ENCODE assay signal across 27 cellular contexts in the genomic region with DNA sequence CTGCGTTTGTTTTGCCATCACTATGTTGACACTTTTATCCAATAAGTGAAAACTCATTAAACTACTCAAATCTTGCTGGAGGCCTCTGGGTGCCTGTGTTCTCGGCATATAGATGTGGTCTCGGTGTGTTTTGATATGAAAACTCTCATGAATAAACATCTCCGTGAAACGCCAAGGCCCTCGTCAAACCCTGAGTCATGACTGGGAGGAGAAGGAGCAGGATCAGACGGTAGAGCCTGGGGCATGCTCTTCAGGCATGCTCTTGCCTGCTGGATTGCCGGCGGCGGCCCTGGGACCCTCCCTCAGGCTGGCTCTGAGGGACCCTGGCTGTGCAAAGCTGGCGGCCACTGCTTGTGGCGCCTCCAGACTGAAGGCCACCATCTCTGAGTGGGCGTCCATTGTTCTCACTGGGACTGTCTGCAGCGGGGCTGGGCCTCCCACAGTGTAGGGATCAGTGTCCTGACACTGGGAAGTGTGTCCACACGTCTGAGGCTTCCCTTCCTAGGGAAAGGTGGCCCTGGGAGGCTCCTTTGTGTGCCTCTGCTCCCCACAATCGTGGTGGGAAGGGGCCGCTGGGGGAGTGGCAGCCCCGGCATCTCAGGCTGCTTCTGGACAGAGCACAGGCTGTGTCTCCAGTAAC. TPM values are rescaled to one million over a fixed set of nuclear protein-coding genes. Genes with fewer than 3 reads are reported as not detected.
DNase-seq lines count a peak whose midpoint lies in the region; ATAC-seq, FAIRE-seq and TF ChIP-seq lines count a peak whose summit lies in the region.
"Had no signal": no experiment of that assay in that cellular context is flagged by ENCODE, and none has a peak within 500 bp of the region (broad histone marks: within the 10 kb centered on the region; RNA-seq: fewer than 3 reads in every experiment).

No MANE protein-coding gene starts in this region.

- intact Hi-C loops in kidney (cut with DNase I) = no loop called here

- H3K4me1 ChIP-seq in kidney (ENCODE audit: control insufficient read depth in 1 of 2, insufficient read depth in 1 of 2, low read depth in 1 of 2, low read length in 2 of 2) = peaks cover 0 to 3% of the 10 kb centered on the region in 2 donors

- no peak for FAIRE-seq in kidney (lab: Jason Lieb, UNC)
- FAIRE-seq: endometrium had no signal

- H3K4me3 ChIP-seq in brain microvascular endothelial cell (ENCODE audit: low read depth, low read length) (no peak overlapping the region), kidney (ENCODE audit: low read length in 2 of 2) (no peak overlapping the region)
- H3K4me3 ChIP-seq: ascending aorta, dorsolateral prefrontal cortex, lung, SJSA1, transverse colon had no signal

- H3K27me3 ChIP-seq in brain microvascular endothelial cell (replicated peaks) = no peaks in the 10 kb centered on the region
- H3K27me3 ChIP-seq: ascending aorta, dorsolateral prefrontal cortex, SJSA1 had no signal

- peak overlapping the region; percentile 72 for H3K27ac ChIP-seq in 22Rv1
- no peak overlapping the region for H3K27ac ChIP-seq in brain microvascular endothelial cell
- no peak overlapping the region for H3K27ac ChIP-seq in kidney (ENCODE audit: low read depth in 2 of 2, low read length in 2 of 2)
- H3K27ac ChIP-seq: ascending aorta, transverse colon had no signal

- TF ChIP-seq CTCF in 22Rv1 (IDR thresholded peaks at IDR 0.05) (no peak), brain microvascular endothelial cell (IDR thresholded peaks at IDR 0.05; ENCODE audit: low read depth, low read length, missing control alignments) (no peak), kidney (IDR thresholded peaks at IDR 0.05; ENCODE audit: borderline replicate concordance, extremely low read depth, insufficient read depth) (no peak)

- DNase-seq in NCI-H226 (peak; percentile 0), brain microvascular endothelial cell (peak; percentile 40), kidney (peak; percentile 33), GDM1 (lab: John Stamatoyannopoulos, UW) (no peak)
- DNase-seq: 8988T; activated B cell treated with CpG ODN at 0.5 μM for 24 hours; activated CD8-positive, alpha-beta memory T cell treated with anti-CD3 and anti-CD28 coated beads, Interleukin-2, amount 10 ng/mL, durations not matched to agents 7 days and 5 days; activated T-cell treated with anti-CD3 and anti-CD28 coated beads, Interleukin-2, amount 50 U/mL, for 4 hours; DMS79; dorsolateral prefrontal cortex; hypothalamus; left cardiac atrium; naive thymus-derived CD8-positive, alpha-beta T cell; NCI-H1436 treated with DMSO at 0.1 percent for 48 hours; NCI-H2081 treated with DMSO at 0.1 percent for 48 hours; NCI-H748 treated with DMSO at 0.1 percent for 48 hours; occipital lobe; stimulated activated CD4-positive, alpha-beta T cell treated with anti-CD3 and anti-CD28 coated beads, Interleukin-4, amount 100 ng/mL, for 24 hours; transverse colon had no signal

- no peaks in the 10 kb centered on the region for H3K9me3 ChIP-seq in kidney (ENCODE audit: control insufficient read depth in 1 of 2, low read length in 2 of 2)
- H3K9me3 ChIP-seq: ascending aorta, SJSA1, transverse colon had no signal

- no peak for ATAC-seq in GM18861 (IDR thresholded peaks at IDR 0.05; ENCODE audit: unreplicated experiment)
- no peak for ATAC-seq in GM18519 (IDR thresholded peaks at IDR 0.05; ENCODE audit: low FRiP score, unreplicated experiment)
- ATAC-seq in GM18502 (IDR thresholded peaks at IDR 0.05; ENCODE audit: poor library complexity, unreplicated experiment) = no peak
- ATAC-seq: activated CD8-positive, alpha-beta memory T cell treated with anti-CD3 and anti-CD28 coated beads, Interleukin-2, amount 10 ng/mL, durations not matched to agents 7 days and 5 days; activated T-cell treated with anti-CD3 and anti-CD28 coated beads, Interleukin-2, amount 50 U/mL, for 4 hours; left cardiac atrium; naive thymus-derived CD8-positive, alpha-beta T cell had no signal

- H3K36me3 ChIP-seq in brain microvascular endothelial cell (replicated peaks) = peaks cover 11% of the 10 kb centered on the region
- H3K36me3 ChIP-seq in kidney (ENCODE audit: control insufficient read depth in 1 of 2, insufficient read depth in 2 of 2, low read length in 2 of 2) = peaks cover 3 to 28% of the 10 kb centered on the region in 2 donors

- in situ Hi-C loops in brain microvascular endothelial cell (cut with HindIII; ENCODE audit: low pct_ligation_motif_present, low sequenced_read_pairs) = no loop called here

- no peak overlapping the region for H3K9ac ChIP-seq in kidney (ENCODE audit: low read length in 2 of 2)

RNA-seq across cellular contexts. Expression of a gene that starts 1.7 kb away (rescaled TPM):
- 0.66 TPM for total RNA-seq in kidney
- 1.4 TPM for polyA plus RNA-seq in kidney (ENCODE audit: insufficient read depth, low read depth, low replicate concordance)
- polyA plus RNA-seq: naive thymus-derived CD8-positive, alpha-beta T cell had no signal

RNA-seq across cellular contexts. Expression of a gene that starts 8.8 kb away (rescaled TPM):
- total RNA-seq in kidney = 88.6 TPM
- 220 TPM for polyA plus RNA-seq in kidney (ENCODE audit: insufficient read depth, low read depth, low replicate concordance)

RNA-seq across cellular contexts. Expression of a gene that starts 8.9 kb away (rescaled TPM):
- 59.3 TPM for total RNA-seq in kidney
- polyA plus RNA-seq in kidney (ENCODE audit: insufficient read depth, low read depth, low replicate concordance) = 45.3 TPM

RNA-seq across cellular contexts. Expression of a gene that starts 10.9 kb away (rescaled TPM):
- 28.4 TPM for total RNA-seq in kidney
- polyA plus RNA-seq in kidney (ENCODE audit: insufficient read depth, low read depth, low replicate concordance) = 104 TPM

RNA-seq across cellular contexts. Expression of a gene that starts 17.7 kb away (rescaled TPM):
- 25.2 TPM for total RNA-seq in kidney
- polyA plus RNA-seq in kidney (ENCODE audit: insufficient read depth, low read depth, low replicate concordance) = 17.4 TPM
